ENCODE assay signal across 22 cellular contexts in genomic region chr4:1611501-1611870, GRCh38.
A peak's percentile ranks its signal among the peaks of the same experiment; 100 is the strongest.
DNase-seq lines count a peak whose midpoint lies in the region; ATAC-seq and TF ChIP-seq lines count a peak whose summit lies in the region.
"Had no signal": no experiment of that assay in that cellular context is flagged by ENCODE, and none has a peak within 500 bp of the region (broad histone marks: within the 10 kb centered on the region; RNA-seq: fewer than 3 reads in every experiment).

No MANE protein-coding gene starts in this region.

- no peaks in the 10 kb centered on the region for H3K27me3 ChIP-seq in BE2C
- H3K27me3 ChIP-seq: MG63 had no signal

- H3K4me3 ChIP-seq in BE2C (ENCODE audit: low read depth, low read length) (no peak overlapping the region), retinal pigment epithelial cell (ENCODE audit: low read length) (no peak overlapping the region)
- H3K4me3 ChIP-seq: MG63 had no signal

- in situ Hi-C loops in G401 (cut with HindIII; ENCODE audit: low sequenced_read_pairs), result no loop called here

- peaks cover 9% of the 10 kb centered on the region for H3K9me3 Mint-ChIP-seq in glutamatergic neuron (ENCODE audit: unreplicated experiment)

- no peak for TF ChIP-seq CTCF in BE2C (IDR thresholded peaks at IDR 0.05; ENCODE audit: low read depth, low read length)
- no peak for TF ChIP-seq CTCF in glutamatergic neuron (IDR thresholded peaks at IDR 0.05; ENCODE audit: partially characterized antibody, unreplicated experiment)
- no peak for TF ChIP-seq CTCF in retinal pigment epithelial cell (conservative IDR thresholded peaks at IDR 0.05; ENCODE audit: low read depth, low read length)

- peak; percentile 3 for DNase-seq in BE2C
- peak; percentile 73 for DNase-seq in G401 (ENCODE audit: low spot score)
- peak; percentile 13 for DNase-seq in glutamatergic neuron
- DNase-seq in retinal pigment epithelial cell (ENCODE audit: low read depth), result peak; percentile 9
- no peak for DNase-seq in NCI-H526 treated with DMSO at 0.1 percent for 48 hours (lab: John Stamatoyannopoulos, UW)
- DNase-seq: CD4-positive, CD25-positive, alpha-beta regulatory T cell; IMR-90; KG1; MG63; NCI-H1105 treated with DMSO at 0.1 percent for 48 hours; NCI-H146; NCI-H1930; NCI-H2107; NCI-H524; NCI-H82; NK-92 treated with Interleukin-12 subunit alpha and Interleukin-12 subunit beta, amount 100 ng/mL, for 24 hours; PC-3; SHP77 had no signal

- H3K9me3 ChIP-seq in BE2C, result no peaks in the 10 kb centered on the region
- H3K9me3 ChIP-seq: MG63 had no signal

- no peak overlapping the region for H3K27ac Mint-ChIP-seq in glutamatergic neuron (ENCODE audit: unreplicated experiment)
- H3K27ac Mint-ChIP-seq: T-cell had no signal

- no peak overlapping the region for H3K4me3 Mint-ChIP-seq in glutamatergic neuron (ENCODE audit: unreplicated experiment)
- H3K4me3 Mint-ChIP-seq: CD4-positive, CD25-positive, alpha-beta regulatory T cell; T-cell had no signal

- peaks cover 4% of the 10 kb centered on the region for H3K27me3 Mint-ChIP-seq in glutamatergic neuron (ENCODE audit: unreplicated experiment)
- H3K27me3 Mint-ChIP-seq: CD4-positive, CD25-positive, alpha-beta regulatory T cell; T-cell had no signal

- H3K36me3 Mint-ChIP-seq in glutamatergic neuron (ENCODE audit: unreplicated experiment), result no peaks in the 10 kb centered on the region
- H3K36me3 Mint-ChIP-seq: T-cell had no signal

- ATAC-seq in HG03469 (IDR thresholded peaks at IDR 0.05; ENCODE audit: unreplicated experiment), result no peak
- no peak for ATAC-seq in GM18909 (IDR thresholded peaks at IDR 0.05; ENCODE audit: poor library complexity, unreplicated experiment)
- ATAC-seq: HCT116, PC-3, T-cell had no signal

- no peaks in the 10 kb centered on the region for H3K36me3 ChIP-seq in BE2C
- H3K36me3 ChIP-seq: MG63 had no signal

- no peaks in the 10 kb centered on the region for H3K4me1 ChIP-seq in BE2C

- H3K4me1 Mint-ChIP-seq in glutamatergic neuron (ENCODE audit: low read depth, unreplicated experiment), result peaks cover 7% of the 10 kb centered on the region
